ENCODE assay signal across 9 cellular contexts in genomic region chr15:52040167-52040900, GRCh38. TPM values are rescaled to one million over a fixed set of nuclear protein-coding genes. Genes with fewer than 3 reads are reported as not detected.
DNase-seq lines count a peak whose midpoint lies in the region; TF ChIP-seq lines count a peak whose summit lies in the region.
"Had no signal": no experiment of that assay in that cellular context is flagged by ENCODE, and none has a peak within 500 bp of the region (broad histone marks: within the 10 kb centered on the region; RNA-seq: fewer than 3 reads in every experiment).

No MANE protein-coding gene starts in this region.

- H3K27me3 ChIP-seq in H9 (ENCODE audit: insufficient read depth, low read length) (no peaks in the 10 kb centered on the region), PC-9 (ENCODE audit: insufficient read depth, low read depth) (no peaks in the 10 kb centered on the region), A673 (replicated peaks; ENCODE audit: insufficient read depth, low read depth, low read length, poor library complexity) (no peaks in the 10 kb centered on the region)

- H3K4ac ChIP-seq in H9 (ENCODE audit: low read depth, low read length): no peak overlapping the region

- no peak overlapping the region for H4K8ac ChIP-seq in H9 (replicated peaks; ENCODE audit: insufficient read length, low read depth, low read length)

- H3K36me3 ChIP-seq in PC-9 (ENCODE audit: low read depth): no peaks in the 10 kb centered on the region
- H3K36me3 ChIP-seq in A673 (ENCODE audit: insufficient read depth, low read length, poor library complexity, severe bottlenecking): no peaks in the 10 kb centered on the region

- H3K4me3 ChIP-seq in PC-9: no peak overlapping the region
- no peak overlapping the region for H3K4me3 ChIP-seq in fibroblast of pulmonary artery (replicated peaks; ENCODE audit: low read depth, low read length)
- H3K4me3 ChIP-seq in A673 (ENCODE audit: low read depth, low read length, poor library complexity, severe bottlenecking): no peak overlapping the region

- H3K23ac ChIP-seq in H9 (ENCODE audit: insufficient read length, low read depth, low read length): no peak overlapping the region

- no peak overlapping the region for H3K56ac ChIP-seq in H9 (ENCODE audit: insufficient read length, low read depth, low read length)

- no peak overlapping the region for H3T11ph ChIP-seq in H9 (ENCODE audit: low read length)

- no peak overlapping the region for H3K18ac ChIP-seq in H9 (ENCODE audit: insufficient read length, low read depth, low read length)

- H4K20me1 ChIP-seq in H9 (ENCODE audit: control insufficient read depth, insufficient read depth, insufficient read length): no peaks in the 10 kb centered on the region
- peaks cover 13% of the 10 kb centered on the region; the same call in 1 of the 2 replicates for H4K20me1 ChIP-seq in PC-9 (ENCODE audit: insufficient read depth)

- H3K9me3 Mint-ChIP-seq in H9 (no peaks in the 10 kb centered on the region), progenitor cell of endocrine pancreas (ENCODE audit: low read depth) (no peaks in the 10 kb centered on the region)

- H3K23me2 ChIP-seq in H9 (ENCODE audit: insufficient read length, low read depth, low read length, poor library complexity, severe bottlenecking): no peaks in the 10 kb centered on the region

- H3K27me3 Mint-ChIP-seq in H9 (ENCODE audit: low read depth) (no peaks in the 10 kb centered on the region), progenitor cell of endocrine pancreas (no peaks in the 10 kb centered on the region)

- WGBS in H9 (ENCODE audit: extremely low coverage, insufficient read length, low lambda C conversion rate): no CpG with 5 or more reads among the region's 1 CpG

- POLR2A ChIA-PET in PC-9 (lab: Charles Lee; ENCODE audit: unreplicated experiment) (no interaction called here), A673 (lab: Charles Lee; ENCODE audit: low non-redundant PET) (no interaction called here)

- H2AFZ ChIP-seq in H9 (ENCODE audit: low read length): no peak overlapping the region
- H2AFZ ChIP-seq in PC-9: no peak overlapping the region

- H3K4me1 Mint-ChIP-seq in H9 (peaks cover 46 to 57% of the 10 kb centered on the region in 2 experiments), progenitor cell of endocrine pancreas (ENCODE audit: low read depth) (peaks cover 45% of the 10 kb centered on the region)

- H3K4me1 ChIP-seq in H9 (ENCODE audit: insufficient read depth, low read length): peaks cover 5% of the 10 kb centered on the region; the same call in 1 of the 2 replicates
- no peaks in the 10 kb centered on the region; the same call in 1 of the 2 replicates for H3K4me1 ChIP-seq in PC-9 (replicated peaks; ENCODE audit: insufficient read depth)
- H3K4me1 ChIP-seq in A673 (ENCODE audit: insufficient read depth, low read length, poor library complexity, severe bottlenecking): peaks cover 30% of the 10 kb centered on the region

- H3K4me3 Mint-ChIP-seq in H9 (no peak overlapping the region), progenitor cell of endocrine pancreas (ENCODE audit: low read depth) (no peak overlapping the region)

- peaks cover 38% of the 10 kb centered on the region; the same call in 1 of the 2 replicates for H3K79me2 ChIP-seq in H9 (ENCODE audit: insufficient read depth, low read length)
- H3K79me2 ChIP-seq in PC-9 (ENCODE audit: low read depth): peaks cover 99% of the 10 kb centered on the region

- H3F3A ChIP-seq in PC-9 (ENCODE audit: insufficient read depth, low read depth): peaks cover 11% of the 10 kb centered on the region; the same call in 1 of the 2 replicates

- H2BK120ac ChIP-seq in H9 (ENCODE audit: low read depth, low read length, poor library complexity, severe bottlenecking): no peak overlapping the region

- DNase-seq in H9: no peak
- no peak for DNase-seq in PC-9
- peak; percentile 56 for DNase-seq in fibroblast of pulmonary artery (ENCODE audit: low read depth)
- DNase-seq in progenitor cell of endocrine pancreas (ENCODE audit: low spot score, unreplicated experiment): no peak
- no peak for DNase-seq in NCI-H128 (lab: John Stamatoyannopoulos, UW; ENCODE audit: unreplicated experiment)
- DNase-seq in activated CD4-positive, alpha-beta T cell treated with anti-CD3 and anti-CD28 coated beads for 4 hours: no peak
- DNase-seq in A673 (ENCODE audit: low spot score): no peak
- no peak for DNase-seq in NCI-H2171 treated with DMSO at 0.1 percent for 48 hours (lab: John Stamatoyannopoulos, UW)
- DNase-seq: SIG-M5 had no signal

- peaks cover 5% of the 10 kb centered on the region for H3K79me1 ChIP-seq in H9 (ENCODE audit: insufficient read depth, low read depth, low read length, poor library complexity, severe bottlenecking)

- H3K27ac Mint-ChIP-seq in H9: peak overlapping the region; percentile 16 to 76 (median 56)
- peak overlapping the region; percentile 51 for H3K27ac Mint-ChIP-seq in progenitor cell of endocrine pancreas

- no peak overlapping the region for H4K5ac ChIP-seq in H9 (ENCODE audit: insufficient read length, low read depth, low read length)

- no peak overlapping the region for H2BK5ac ChIP-seq in H9 (ENCODE audit: insufficient read length, low read length)

- TF ChIP-seq CTCF in H9 (conservative IDR thresholded peaks at IDR 0.05) (no peak), PC-9 (conservative IDR thresholded peaks at IDR 0.05) (no peak), fibroblast of pulmonary artery (IDR thresholded peaks at IDR 0.05; ENCODE audit: low read length, missing control alignments) (no peak), progenitor cell of endocrine pancreas (IDR thresholded peaks at IDR 0.05; ENCODE audit: unreplicated experiment) (no peak), A673 (conservative IDR thresholded peaks at IDR 0.05; ENCODE audit: low read depth, low read length) (no peak)

- H2BK15ac ChIP-seq in H9 (ENCODE audit: low read depth, low read length): no peak overlapping the region

- no peaks in the 10 kb centered on the region for H3K9me2 ChIP-seq in PC-9 (ENCODE audit: insufficient read depth)

- no peak overlapping the region for H3K27ac ChIP-seq in H9 (ENCODE audit: insufficient read length, low read depth, low read length)
- peak overlapping the region; percentile 19; the same call in 1 of the 2 replicates for H3K27ac ChIP-seq in PC-9
- no peak overlapping the region for H3K27ac ChIP-seq in A673 (ENCODE audit: low read depth, low read length, poor library complexity, severe bottlenecking)

- no peak overlapping the region for H3K9ac ChIP-seq in H9 (ENCODE audit: extremely low read depth, insufficient read length, low read length)

- CTCF ChIA-PET in PC-9 (lab: Charles Lee) (no interaction called here), A673 (lab: Charles Lee) (no interaction called here)

- H3K9me3 ChIP-seq in H9 (ENCODE audit: control insufficient read depth, low read depth, low read length) (no peaks in the 10 kb centered on the region), PC-9 (ENCODE audit: insufficient read depth, low read depth) (no peaks in the 10 kb centered on the region), A673 (ENCODE audit: low read depth, low read length, poor library complexity, severe bottlenecking) (no peaks in the 10 kb centered on the region)

- no peak overlapping the region for H4K91ac ChIP-seq in H9 (ENCODE audit: insufficient read length, low read depth, low read length)

- H3K14ac ChIP-seq in H9 (ENCODE audit: insufficient read depth, low read length): no peak overlapping the region

- H2BK12ac ChIP-seq in H9 (ENCODE audit: insufficient read length, low read depth, low read length): no peak overlapping the region

- no peak overlapping the region for H2BK20ac ChIP-seq in H9 (ENCODE audit: low read depth, low read length, poor library complexity, severe bottlenecking)

- H3K4me2 ChIP-seq in H9 (ENCODE audit: insufficient read depth, insufficient read length, low read length) (no peak overlapping the region), PC-9 (no peak overlapping the region)

- H3K36me3 Mint-ChIP-seq in H9 (ENCODE audit: insufficient read depth in 1 of 3, low read depth in 3 of 3) (no peaks in the 10 kb centered on the region), progenitor cell of endocrine pancreas (ENCODE audit: insufficient read depth) (no peaks in the 10 kb centered on the region)

- no peak overlapping the region for H2AK5ac ChIP-seq in H9 (ENCODE audit: insufficient read length, low read length)

- intact Hi-C loops in PC-9 (cut with micrococcal nuclease; ENCODE audit: unreplicated experiment) (no loop called here), A673 (cut with micrococcal nuclease; ENCODE audit: unreplicated experiment) (no loop called here)

- BruUV-seq in PC-9 (replicated peaks; lab: Mats Ljungman, UMichigan) (no TSS peak), A673 (replicated peaks; lab: Mats Ljungman, UMichigan) (no TSS peak)

RNA-seq across cellular contexts. Expression of gene MAPK6, which starts 21.3 kb away (rescaled TPM):
- total RNA-seq in H9 (2021) (88.6 and 94.1 TPM in 2 replicates), PC-9 (2021) (27.5 and 38.7 TPM in 2 replicates), progenitor cell of endocrine pancreas (79.4 and 91.7 TPM in 2 replicates), A673 (2021) (50.9 and 56.4 TPM in 2 replicates)
